1 cellular context compared by ENCODE assay signal in genomic region chr1:154998818-154999650, GRCh38.
TF ChIP-seq lines count a peak whose summit lies in the region.

No MANE protein-coding gene starts in this region.

TF ChIP-seq in K562, 482 proteins besides CTCF, POLR2A, EP300 and RAD21 (continued from another document):
- TF ChIP-seq HSF4 (CRISPR knock-in tag; IDR thresholded peaks at IDR 0.05; ENCODE audit: borderline replicate concordance), result no peak
- TF ChIP-seq BACH1 (tag; IDR thresholded peaks at IDR 0.05), result no peak
- peak; percentile 37; the same call in 1 of the 2 replicates for TF ChIP-seq TFAP4 (CRISPR knock-in tag; IDR thresholded peaks at IDR 0.05; ENCODE audit: borderline replicate concordance)
- no peak for TF ChIP-seq HNRNPL (IDR thresholded peaks at IDR 0.05; ENCODE audit: low read depth, low read length)
- TF ChIP-seq MNT (conservative IDR thresholded peaks at IDR 0.05), result no peak; a peak in 1 of 4 replicates
- no peak for TF ChIP-seq POU5F1 (IDR thresholded peaks at IDR 0.05; ENCODE audit: borderline replicate concordance, low read depth, low read length, partially characterized antibody)
- TF ChIP-seq ZNF263 (CRISPR knock-in tag; IDR thresholded peaks at IDR 0.05; ENCODE audit: borderline replicate concordance), result no peak
- TF ChIP-seq HNRNPUL1 (IDR thresholded peaks at IDR 0.05; ENCODE audit: low read length), result no peak
- TF ChIP-seq FOXM1 (IDR thresholded peaks at IDR 0.05; ENCODE audit: low read depth), result no peak
- TF ChIP-seq FOXM1 (CRISPR knock-in tag; IDR thresholded peaks at IDR 0.05; ENCODE audit: low read depth), result no peak
- no peak for TF ChIP-seq PCBP1 (IDR thresholded peaks at IDR 0.05; ENCODE audit: low read depth, low read length, poor library complexity, severe bottlenecking)
- TF ChIP-seq CXXC5 (CRISPR knock-in tag; IDR thresholded peaks at IDR 0.05), result peak; percentile 7; the same call in 1 of the 2 replicates
